17 cellular contexts compared by ENCODE assay signal in genomic region chr1:4851666-4852065, GRCh38.
DNase-seq lines count a peak whose midpoint lies in the region; ATAC-seq and TF ChIP-seq lines count a peak whose summit lies in the region.
"Had no signal": no experiment of that assay in that cellular context is flagged by ENCODE, and none has a peak within 500 bp of the region (broad histone marks: within the 10 kb centered on the region; RNA-seq: fewer than 3 reads in every experiment).

No MANE protein-coding gene starts in this region.

- TF ChIP-seq CTCF in right atrium auricular region (IDR thresholded peaks at IDR 0.05) (no peak), left ventricle myocardium inferior (IDR thresholded peaks at IDR 0.05; ENCODE audit: borderline replicate concordance) (no peak), adrenal gland (IDR thresholded peaks at IDR 0.05) (no peak)

- no peak overlapping the region for H3K4me3 ChIP-seq in right atrium auricular region
- no peak overlapping the region for H3K4me3 ChIP-seq in left ventricle myocardium inferior
- no peak overlapping the region for H3K4me3 ChIP-seq in adrenal gland
- H3K4me3 ChIP-seq: PC-9 had no signal

- H3K36me3 ChIP-seq in right atrium auricular region (no peaks in the 10 kb centered on the region), left ventricle myocardium inferior (no peaks in the 10 kb centered on the region), adrenal gland (replicated peaks in 1 of 2) (no peaks in the 10 kb centered on the region)
- H3K36me3 ChIP-seq: BE2C had no signal

- peaks cover 0 to 7% of the 10 kb centered on the region in 2 donors for H3K9me3 ChIP-seq in right atrium auricular region
- peaks cover 25% of the 10 kb centered on the region for H3K9me3 ChIP-seq in left ventricle myocardium inferior (replicated peaks)
- H3K9me3 ChIP-seq in adrenal gland (replicated peaks in 1 of 3), result no peaks in the 10 kb centered on the region
- H3K9me3 ChIP-seq: BE2C had no signal

- peaks cover 3% of the 10 kb centered on the region for H3K9me3 Mint-ChIP-seq in stimulated activated memory B cell treated with anti-CD40 and anti-IgM and Interleukin-4, amounts not matched to agents 10 μg/mL and 1 μg/mL and 100 μg/mL, for 72 hours

- H3K4me3 Mint-ChIP-seq in stimulated activated memory B cell treated with anti-CD40 and anti-IgM and Interleukin-4, amounts not matched to agents 10 μg/mL and 1 μg/mL and 100 μg/mL, for 72 hours, result no peak overlapping the region
- H3K4me3 Mint-ChIP-seq: CD4-positive, alpha-beta memory T cell had no signal

- H3K27ac ChIP-seq in right atrium auricular region (no peak overlapping the region), left ventricle myocardium inferior (replicated peaks) (no peak overlapping the region), adrenal gland (no peak overlapping the region)
- H3K27ac ChIP-seq: PC-9 had no signal

- no peaks in the 10 kb centered on the region for H3K27me3 ChIP-seq in right atrium auricular region
- peaks cover 21% of the 10 kb centered on the region for H3K27me3 ChIP-seq in left ventricle myocardium inferior (ENCODE audit: low read depth)
- no peaks in the 10 kb centered on the region for H3K27me3 ChIP-seq in adrenal gland
- H3K27me3 ChIP-seq: BE2C had no signal

- H3K4me1 Mint-ChIP-seq in stimulated activated memory B cell treated with anti-CD40 and anti-IgM and Interleukin-4, amounts not matched to agents 10 μg/mL and 1 μg/mL and 100 μg/mL, for 72 hours, result no peaks in the 10 kb centered on the region
- H3K4me1 Mint-ChIP-seq: CD4-positive, alpha-beta memory T cell had no signal

- TF ChIP-seq POLR2A in adrenal gland (IDR thresholded peaks at IDR 0.05), result no peak

- H3K4me1 ChIP-seq in right atrium auricular region (no peaks in the 10 kb centered on the region), left ventricle myocardium inferior (no peaks in the 10 kb centered on the region), adrenal gland (replicated peaks in 1 of 2) (no peaks in the 10 kb centered on the region)
- H3K4me1 ChIP-seq: BE2C had no signal

- ATAC-seq in left lobe of liver (peak; percentile 54), HG02938 (IDR thresholded peaks at IDR 0.05; ENCODE audit: unreplicated experiment) (no peak)
- no peak for ATAC-seq in stimulated activated memory B cell treated with anti-CD40 and anti-IgM and Interleukin-4, amounts not matched to agents 10 μg/mL and 1 μg/mL and 100 μg/mL, for 72 hours
- ATAC-seq: Right ventricle myocardium inferior had no signal

- DNase-seq in right atrium auricular region (ENCODE audit: low spot score) (peak; percentile 64), left ventricle myocardium inferior (no peak), adrenal gland (peak in 4 of 7 donors; percentile 16 to 29 (median 21)), left lobe of liver (ENCODE audit: low spot score) (no peak), germinal center (ENCODE audit: low spot score) (no peak)
- DNase-seq: BE2C; Calu3; CD4-positive, alpha-beta memory T cell; KBM-7; NCI-H1105 treated with DMSO at 0.1 percent for 48 hours; NCI-H2107; NCI-H2227 treated with DMSO at 0.1 percent for 48 hours; NCI-H524 treated with DMSO at 0.1 percent for 48 hours; PC-9 had no signal

- H3K27ac Mint-ChIP-seq in stimulated activated memory B cell treated with anti-CD40 and anti-IgM and Interleukin-4, amounts not matched to agents 10 μg/mL and 1 μg/mL and 100 μg/mL, for 72 hours, result no peak overlapping the region
- H3K27ac Mint-ChIP-seq: CD4-positive, alpha-beta memory T cell had no signal

- no peaks in the 10 kb centered on the region for H3K36me3 Mint-ChIP-seq in stimulated activated memory B cell treated with anti-CD40 and anti-IgM and Interleukin-4, amounts not matched to agents 10 μg/mL and 1 μg/mL and 100 μg/mL, for 72 hours
- H3K36me3 Mint-ChIP-seq: CD4-positive, alpha-beta memory T cell had no signal

- intact Hi-C loops in left ventricle myocardium inferior (cut with micrococcal nuclease) (no loop called here), adrenal gland (cut with DNase I) (no loop called here)

- H3K27me3 Mint-ChIP-seq in stimulated activated memory B cell treated with anti-CD40 and anti-IgM and Interleukin-4, amounts not matched to agents 10 μg/mL and 1 μg/mL and 100 μg/mL, for 72 hours, result no peaks in the 10 kb centered on the region

- WGBS in adrenal gland, 4 donors, result 69 to 93% (median 81%) methylated on average over 5 to 6 of the region's 6 CpGs

Comparison
In these comparisons a context has a peak if more than half of its experiments do, and no peak if none do; other contexts are left out.
1. DNase-seq: peak in right atrium auricular region (single experiment) and adrenal gland (4 of 7); none in left ventricle myocardium inferior (single experiment), left lobe of liver (single experiment) and germinal center (single experiment).